1 cellular context compared by ENCODE assay signal in genomic region chr9:2014696-2015580, GRCh38.
TF ChIP-seq lines count a peak whose summit lies in the region.

TSS of gene SMARCA2 (plus strand) at chr9:2015347. CDS start at chr9:2029023, 13,676 bp downstream.

TF ChIP-seq in WTC11, 78 proteins besides CTCF, POLR2A, EP300 and RAD21 (continued from another document):
- TF ChIP-seq HMGXB4 (CRISPR knock-in tag; IDR thresholded peaks at IDR 0.05) (no peak), E2F5 (CRISPR knock-in tag; IDR thresholded peaks at IDR 0.05) (no peak), MLX (CRISPR knock-in tag; IDR thresholded peaks at IDR 0.05) (no peak), CREB1 (CRISPR knock-in tag; IDR thresholded peaks at IDR 0.05) (no peak), AFF4 (CRISPR knock-in tag; IDR thresholded peaks at IDR 0.05; ENCODE audit: borderline replicate concordance) (no peak), ZBTB21 (CRISPR knock-in tag; IDR thresholded peaks at IDR 0.05; ENCODE audit: borderline replicate concordance) (no peak), KAT7 (CRISPR knock-in tag; IDR thresholded peaks at IDR 0.05; ENCODE audit: borderline replicate concordance) (no peak), ETV6 (CRISPR knock-in tag; IDR thresholded peaks at IDR 0.05) (peak; percentile 87; the same call in 1 of the 2 replicates), TEAD1 (CRISPR knock-in tag; IDR thresholded peaks at IDR 0.05) (no peak; the same call in 1 of the 2 replicates), ZNF263 (CRISPR knock-in tag; IDR thresholded peaks at IDR 0.05; ENCODE audit: low read depth) (no peak), ZNF425 (CRISPR knock-in tag; conservative IDR thresholded peaks at IDR 0.05) (no peak)
